Comparison of ENCODE assay signal across 16 cellular contexts in genomic region chr20:47368301-47368700, GRCh38.
"Had no signal": no experiment of that assay in that cellular context is flagged by ENCODE, and none has a peak within 500 bp of the region (broad histone marks: within the 10 kb centered on the region; RNA-seq: fewer than 3 reads in every experiment).

No MANE protein-coding gene starts in this region.

- ATAC-seq: pancreas; stimulated activated naive CD8-positive, alpha-beta T cell treated with anti-CD3 and anti-CD28 coated beads, Interleukin-15, amount 100 ng/mL, for 72 hours; T-helper 17 cell had no signal

- H3K9me3 ChIP-seq: esophagus muscularis mucosa, pancreas, testis had no signal

- H3K27me3 Mint-ChIP-seq: activated B cell treated with CpG ODN at 0.5 μM for 24 hours; activated CD4-positive, alpha-beta T cell treated with anti-CD3 and anti-CD28 coated beads, Interleukin-2, amount 10 ng/mL, durations not matched to agents 24 days and 14 days; activated naive CD4-positive, alpha-beta T cell treated with anti-CD3 and anti-CD28 coated beads, Interleukin-2, amount 50 U/mL, for 24 hours; brain; central memory CD8-positive, alpha-beta T cell; stimulated activated naive CD8-positive, alpha-beta T cell treated with anti-CD3 and anti-CD28 coated beads, Interleukin-15, amount 100 ng/mL, for 72 hours had no signal

- H3K36me3 ChIP-seq: esophagus muscularis mucosa, pancreas had no signal

- H3K27ac ChIP-seq: esophagus muscularis mucosa, pancreas, testis had no signal

- H3K36me3 Mint-ChIP-seq: activated naive CD4-positive, alpha-beta T cell treated with anti-CD3 and anti-CD28 coated beads, Interleukin-2, amount 50 U/mL, for 24 hours; brain had no signal

- H3K4me3 ChIP-seq: esophagus muscularis mucosa, pancreas, testis had no signal

- DNase-seq: activated B cell treated with CpG ODN at 0.5 μM for 24 hours; activated CD4-positive, alpha-beta T cell treated with anti-CD3 and anti-CD28 coated beads, Interleukin-2, amount 10 ng/mL, durations not matched to agents 24 days and 14 days; cortex of kidney; hypothalamus; pancreas; stimulated activated CD4-positive, alpha-beta T cell treated with anti-CD3 and anti-CD28 coated beads, Interleukin-15, amount 100 ng/mL, for 24 hours; stimulated activated CD4-positive, alpha-beta T cell treated with anti-CD3 and anti-CD28 coated beads, Interleukin-4, amount 100 ng/mL, for 4 hours; stimulated activated naive CD8-positive, alpha-beta T cell treated with anti-CD3 and anti-CD28 coated beads, Interleukin-15, amount 100 ng/mL, for 72 hours; T-helper 17 cell; testis had no signal

- H3K27ac Mint-ChIP-seq: activated B cell treated with CpG ODN at 0.5 μM for 24 hours; activated CD4-positive, alpha-beta T cell treated with anti-CD3 and anti-CD28 coated beads, Interleukin-2, amount 10 ng/mL, durations not matched to agents 24 days and 14 days; activated naive CD4-positive, alpha-beta T cell treated with anti-CD3 and anti-CD28 coated beads, Interleukin-2, amount 50 U/mL, for 24 hours; activated T-helper 2 cell treated with anti-CD3 and anti-CD28 coated beads, Interferon-gamma antibody, Interleukin-2, Interleukin-4, amounts not matched to agents 10 μg/mL and 5 μg/mL and 100 μg/mL, durations not matched to agents 14 hours and 24 hours and 36 hours; brain; T-helper 17 cell had no signal

- H3K9me3 Mint-ChIP-seq: activated B cell treated with CpG ODN at 0.5 μM for 24 hours; activated CD4-positive, alpha-beta T cell treated with anti-CD3 and anti-CD28 coated beads, Interleukin-2, amount 10 ng/mL, durations not matched to agents 24 days and 14 days; activated naive CD4-positive, alpha-beta T cell treated with anti-CD3 and anti-CD28 coated beads, Interleukin-2, amount 50 U/mL, for 24 hours; activated T-helper 2 cell treated with anti-CD3 and anti-CD28 coated beads, Interferon-gamma antibody, Interleukin-2, Interleukin-4, amounts not matched to agents 10 μg/mL and 5 μg/mL and 100 μg/mL, durations not matched to agents 14 hours and 24 hours and 36 hours; central memory CD8-positive, alpha-beta T cell; neural crest cell; stimulated activated naive CD8-positive, alpha-beta T cell treated with anti-CD3 and anti-CD28 coated beads, Interleukin-15, amount 100 ng/mL, for 72 hours had no signal

- H3K27me3 ChIP-seq: esophagus muscularis mucosa, pancreas, testis had no signal

- H3K4me1 ChIP-seq: testis had no signal

- H3K4me3 Mint-ChIP-seq: activated B cell treated with CpG ODN at 0.5 μM for 24 hours; activated CD4-positive, alpha-beta T cell treated with anti-CD3 and anti-CD28 coated beads, Interleukin-2, amount 10 ng/mL, durations not matched to agents 24 days and 14 days; activated naive CD4-positive, alpha-beta T cell treated with anti-CD3 and anti-CD28 coated beads, Interleukin-2, amount 50 U/mL, for 24 hours; central memory CD8-positive, alpha-beta T cell; neural crest cell; stimulated activated naive CD8-positive, alpha-beta T cell treated with anti-CD3 and anti-CD28 coated beads, Interleukin-15, amount 100 ng/mL, for 72 hours; T-helper 17 cell had no signal

- H3K4me1 Mint-ChIP-seq: central memory CD8-positive, alpha-beta T cell had no signal
